Comparison of ENCODE assay signal across 9 cellular contexts in the genomic region with DNA sequence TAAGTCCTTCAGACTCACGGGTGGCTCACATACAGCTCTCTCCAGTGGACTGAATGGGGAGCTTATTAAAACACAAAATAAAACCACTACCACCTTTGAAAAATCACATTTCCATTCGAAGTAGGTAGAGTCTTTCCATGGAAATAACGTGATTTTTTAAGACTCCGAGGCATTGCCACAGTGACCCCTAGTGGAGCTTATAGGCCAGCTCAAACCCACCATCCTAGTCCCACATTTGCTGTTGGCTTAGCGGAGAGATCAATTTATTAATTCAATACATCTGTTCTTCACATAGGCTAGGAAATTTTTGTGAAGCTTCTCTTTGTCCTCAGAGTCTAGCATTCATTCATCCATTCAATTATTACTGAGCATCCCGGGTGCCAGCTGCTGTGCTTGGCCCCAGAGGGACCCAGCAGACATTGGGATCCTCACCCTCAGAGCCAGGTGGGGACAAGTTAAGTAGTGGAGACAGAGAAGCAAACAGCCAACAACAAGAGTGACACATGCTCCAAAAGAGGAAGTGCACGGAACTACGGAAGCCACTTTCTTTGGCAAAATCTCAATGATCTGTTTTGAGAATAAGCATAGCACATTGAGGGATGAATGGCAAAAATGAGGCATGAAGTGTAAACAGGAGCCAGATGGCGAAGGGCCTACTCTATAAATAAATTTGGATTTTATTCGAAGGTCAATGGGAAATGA. TPM values are rescaled to one million over a fixed set of nuclear protein-coding genes. Genes with fewer than 3 reads are reported as not detected.
A peak's percentile ranks its signal among the peaks of the same experiment; 100 is the strongest.
DNase-seq lines count a peak whose midpoint lies in the region; ATAC-seq and TF ChIP-seq lines count a peak whose summit lies in the region.
"Had no signal": no experiment of that assay in that cellular context is flagged by ENCODE, and none has a peak within 500 bp of the region (broad histone marks: within the 10 kb centered on the region; RNA-seq: fewer than 3 reads in every experiment).

No MANE protein-coding gene starts in this region.

- ATAC-seq in GM18511 (IDR thresholded peaks at IDR 0.05; ENCODE audit: unreplicated experiment) = no peak

- peak; percentile 76 for DNase-seq in DMS53 (lab: John Stamatoyannopoulos, UW)
- DNase-seq in Jurkat, Clone E6-1 (ENCODE audit: low read depth, low spot score) = peak; percentile 39
- DNase-seq in SKM-1 treated with dmso at 0.1 percent for 144 hours (lab: John Stamatoyannopoulos, UW; ENCODE audit: unreplicated experiment) = peak; percentile 19
- DNase-seq in fibroblast of gingiva (ENCODE audit: low read depth) = peak; percentile 75
- no peak for DNase-seq in retinal pigment epithelial cell (ENCODE audit: low read depth)
- DNase-seq in anterior cingulate cortex (lab: John Stamatoyannopoulos, UW) = no peak
- DNase-seq in nucleus accumbens (lab: John Stamatoyannopoulos, UW) = no peak

- peak; percentile 63 for TF ChIP-seq CTCF in retinal pigment epithelial cell (conservative IDR thresholded peaks at IDR 0.05; ENCODE audit: low read depth, low read length)

- H3K4me3 ChIP-seq in Jurkat, Clone E6-1 (ENCODE audit: low read length) = no peak overlapping the region
- no peak overlapping the region for H3K4me3 ChIP-seq in retinal pigment epithelial cell (ENCODE audit: low read length)
- H3K4me3 ChIP-seq: lung had no signal

RNA-seq across cellular contexts. Expression of gene P4HA3, which starts 10.2 kb away (rescaled TPM):
- not detected for polyA plus RNA-seq in Jurkat, Clone E6-1 (2012; ENCODE audit: insufficient read depth, insufficient read length)

Comparison
In these comparisons a context has a peak if more than half of its experiments do, and no peak if none do; other contexts are left out.
1. DNase-seq: peak in DMS53 (single experiment), Jurkat, Clone E6-1 (single experiment), SKM-1 treated with dmso at 0.1 percent for 144 hours (single experiment) and fibroblast of gingiva (single experiment); none in retinal pigment epithelial cell (single experiment), anterior cingulate cortex (0 of 58) and nucleus accumbens (0 of 56).